ENCODE assay signal across 8 cellular contexts in the genomic region with DNA sequence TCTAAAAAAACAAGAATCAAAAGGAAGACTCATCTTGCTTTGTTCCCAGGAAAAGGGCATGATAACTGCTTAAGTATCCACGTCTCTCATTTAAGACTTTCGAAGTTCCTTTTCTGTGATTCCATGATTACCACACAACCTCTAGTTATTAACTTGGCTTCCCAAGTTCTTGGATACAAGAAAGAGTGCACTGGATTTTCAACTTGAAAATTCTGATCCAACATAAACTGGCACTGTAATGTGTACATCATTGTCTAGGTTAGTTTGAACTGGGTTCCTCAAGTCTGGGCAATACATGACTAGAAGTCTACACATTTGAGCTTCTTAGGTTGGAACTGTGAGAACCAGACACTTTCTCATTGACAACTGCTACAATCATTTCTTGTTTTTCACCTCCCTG. TPM values are rescaled to one million over a fixed set of nuclear protein-coding genes. Genes with fewer than 3 reads are reported as not detected.
DNase-seq lines count a peak whose midpoint lies in the region; TF ChIP-seq lines count a peak whose summit lies in the region.

No MANE protein-coding gene starts in this region.

- H3K36me3 ChIP-seq in KMS-11 (ENCODE audit: insufficient read depth), result no peaks in the 10 kb centered on the region
- H3K36me3 ChIP-seq in neural cell (ENCODE audit: insufficient read depth, low read length), result no peaks in the 10 kb centered on the region

- no peaks in the 10 kb centered on the region for H3K9me3 ChIP-seq in neural cell (ENCODE audit: low read length)

- TF ChIP-seq CTCF in KMS-11 (conservative IDR thresholded peaks at IDR 0.05; ENCODE audit: low read depth, low read length) (no peak), choroid plexus epithelial cell (conservative IDR thresholded peaks at IDR 0.05; ENCODE audit: low read depth, low read length) (no peak), neural cell (IDR thresholded peaks at IDR 0.05; ENCODE audit: poor library complexity, severe bottlenecking) (no peak), GM13977 (IDR thresholded peaks at IDR 0.05; ENCODE audit: extremely low read depth, insufficient read depth, missing control alignments) (no peak)

- peak overlapping the region; percentile 65; the same call in 1 of the 2 replicates for H3K9ac ChIP-seq in KMS-11
- H3K9ac ChIP-seq in neural cell (ENCODE audit: low read length), result peak overlapping the region; percentile 85

- H3F3A ChIP-seq in neural cell (ENCODE audit: insufficient read depth, low read length, poor library complexity, severe bottlenecking), result peaks cover 7% of the 10 kb centered on the region

- peak; percentile 18 for DNase-seq in Caki2 (ENCODE audit: low read depth)
- no peak for DNase-seq in choroid plexus epithelial cell (ENCODE audit: low read depth)
- no peak for DNase-seq in stimulated activated CD4-positive, alpha-beta T cell treated with anti-CD3 and anti-CD28 coated beads, Interleukin-4, amount 100 ng/mL, for 1 hour
- no peak for DNase-seq in stimulated activated naive CD4-positive, alpha-beta T cell treated with Interleukin-2 at 50 U/mL for 16 hours (lab: John Stamatoyannopoulos, UW)
- DNase-seq in GM13977 (ENCODE audit: low spot score), result no peak
- no peak for DNase-seq in stimulated activated CD8-positive, alpha-beta memory T cell treated with anti-CD3 and anti-CD28 coated beads, Interleukin-4, amount 100 ng/mL, for 48 hours

- H3K79me2 ChIP-seq in KMS-11 (ENCODE audit: insufficient read depth, low read depth) (peaks cover 79% of the 10 kb centered on the region), neural cell (replicated peaks; ENCODE audit: insufficient read depth, low read length) (peaks cover 81% of the 10 kb centered on the region)

- H4K20me1 ChIP-seq in KMS-11 (ENCODE audit: insufficient read depth) (no peaks in the 10 kb centered on the region; the same call in 1 of the 2 replicates), neural cell (ENCODE audit: insufficient read depth) (no peaks in the 10 kb centered on the region)

- no peaks in the 10 kb centered on the region for H3K9me2 ChIP-seq in neural cell (ENCODE audit: insufficient read depth, low read length)

- H3K4me3 ChIP-seq in KMS-11 (IDR thresholded peaks at IDR 0.05; ENCODE audit: insufficient read depth, low read depth, low read length) (no peak overlapping the region), choroid plexus epithelial cell (ENCODE audit: low read depth, low read length) (peak overlapping the region; percentile 97), neural cell (ENCODE audit: low read length) (peak overlapping the region; percentile 85)

- H2AFZ ChIP-seq in KMS-11 (ENCODE audit: low read depth) (no peak overlapping the region), neural cell (ENCODE audit: low read depth, low read length) (no peak overlapping the region)

- H3K27ac ChIP-seq in KMS-11 (peak overlapping the region; percentile 33; the same call in 1 of the 2 replicates), neural cell (ENCODE audit: low read length) (no peak overlapping the region)

- no peak for TF ChIP-seq EP300 in neural cell (conservative IDR thresholded peaks at IDR 0.05; ENCODE audit: poor library complexity, severe bottlenecking)

- no peak for TF ChIP-seq RAD21 in neural cell (conservative IDR thresholded peaks at IDR 0.05)

- in situ Hi-C loops in Caki2 (cut with HindIII; ENCODE audit: low pct_unique_long_range_greater_than_20kb, low sequenced_read_pairs), result no loop called here
- in situ Hi-C loops in GM13977 (cut with MboI; ENCODE audit: low pct_unique_long_range_greater_than_20kb, low sequenced_read_pairs, unreplicated experiment), result no loop called here

- peaks cover 25% of the 10 kb centered on the region for H3K4me1 ChIP-seq in KMS-11 (ENCODE audit: low read depth, poor library complexity, severe bottlenecking)

- H3K27me3 ChIP-seq in KMS-11 (ENCODE audit: insufficient read depth, low read depth) (no peaks in the 10 kb centered on the region), neural cell (ENCODE audit: insufficient read depth, low read depth, low read length) (no peaks in the 10 kb centered on the region)

- H3K4me2 ChIP-seq in KMS-11 (peak overlapping the region; percentile 86), neural cell (ENCODE audit: low read length) (peak overlapping the region; percentile 66)

TF ChIP-seq in neural cell, 6 proteins besides CTCF, POLR2A, EP300 and RAD21:
- TF ChIP-seq, protein P1, sequence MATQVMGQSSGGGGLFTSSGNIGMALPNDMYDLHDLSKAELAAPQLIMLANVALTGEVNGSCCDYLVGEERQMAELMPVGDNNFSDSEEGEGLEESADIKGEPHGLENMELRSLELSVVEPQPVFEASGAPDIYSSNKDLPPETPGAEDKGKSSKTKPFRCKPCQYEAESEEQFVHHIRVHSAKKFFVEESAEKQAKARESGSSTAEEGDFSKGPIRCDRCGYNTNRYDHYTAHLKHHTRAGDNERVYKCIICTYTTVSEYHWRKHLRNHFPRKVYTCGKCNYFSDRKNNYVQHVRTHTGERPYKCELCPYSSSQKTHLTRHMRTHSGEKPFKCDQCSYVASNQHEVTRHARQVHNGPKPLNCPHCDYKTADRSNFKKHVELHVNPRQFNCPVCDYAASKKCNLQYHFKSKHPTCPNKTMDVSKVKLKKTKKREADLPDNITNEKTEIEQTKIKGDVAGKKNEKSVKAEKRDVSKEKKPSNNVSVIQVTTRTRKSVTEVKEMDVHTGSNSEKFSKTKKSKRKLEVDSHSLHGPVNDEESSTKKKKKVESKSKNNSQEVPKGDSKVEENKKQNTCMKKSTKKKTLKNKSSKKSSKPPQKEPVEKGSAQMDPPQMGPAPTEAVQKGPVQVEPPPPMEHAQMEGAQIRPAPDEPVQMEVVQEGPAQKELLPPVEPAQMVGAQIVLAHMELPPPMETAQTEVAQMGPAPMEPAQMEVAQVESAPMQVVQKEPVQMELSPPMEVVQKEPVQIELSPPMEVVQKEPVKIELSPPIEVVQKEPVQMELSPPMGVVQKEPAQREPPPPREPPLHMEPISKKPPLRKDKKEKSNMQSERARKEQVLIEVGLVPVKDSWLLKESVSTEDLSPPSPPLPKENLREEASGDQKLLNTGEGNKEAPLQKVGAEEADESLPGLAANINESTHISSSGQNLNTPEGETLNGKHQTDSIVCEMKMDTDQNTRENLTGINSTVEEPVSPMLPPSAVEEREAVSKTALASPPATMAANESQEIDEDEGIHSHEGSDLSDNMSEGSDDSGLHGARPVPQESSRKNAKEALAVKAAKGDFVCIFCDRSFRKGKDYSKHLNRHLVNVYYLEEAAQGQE (IDR thresholded peaks at IDR 0.05; ENCODE audit: borderline replicate concordance), result no peak
- TF ChIP-seq TAF1 (IDR thresholded peaks at IDR 0.05; ENCODE audit: low read depth), result no peak
- TF ChIP-seq SMC3 (conservative IDR thresholded peaks at IDR 0.05; ENCODE audit: poor library complexity), result no peak
- TF ChIP-seq MXI1 (conservative IDR thresholded peaks at IDR 0.05; ENCODE audit: poor library complexity, severe bottlenecking), result no peak
- no peak for TF ChIP-seq POLR2AphosphoS5 (IDR thresholded peaks at IDR 0.05)
- TF ChIP-seq EZH2 (IDR thresholded peaks at IDR 0.05; ENCODE audit: borderline replicate concordance, insufficient read depth, low read length, poor library complexity, severe bottlenecking), result no peak

RNA-seq across cellular contexts. Expression of a gene that starts 1.6 kb away (rescaled TPM):
- 1.8 and 2.9 TPM in 2 replicates for total RNA-seq in Caki2 (2014; rRNA removed; shearing (Covaris generic); ENCODE audit: low replicate concordance)
- 16.1 and 17.4 TPM in 2 replicates for polyA plus RNA-seq in neural cell
- 56.2 and 65.4 TPM in 2 replicates for polyA minus RNA-seq in neural cell

RNA-seq across cellular contexts. Expression of a gene that starts 1.8 kb away (rescaled TPM):
- 2.8 and 3.9 TPM in 2 replicates for total RNA-seq in Caki2 (2014; rRNA removed; shearing (Covaris generic); ENCODE audit: low replicate concordance)
- polyA plus RNA-seq in neural cell, result 20.8 and 23.8 TPM in 2 replicates
- polyA minus RNA-seq in neural cell, result 64.8 and 68.3 TPM in 2 replicates
